9 cellular contexts compared by ENCODE assay signal in the genomic region with DNA sequence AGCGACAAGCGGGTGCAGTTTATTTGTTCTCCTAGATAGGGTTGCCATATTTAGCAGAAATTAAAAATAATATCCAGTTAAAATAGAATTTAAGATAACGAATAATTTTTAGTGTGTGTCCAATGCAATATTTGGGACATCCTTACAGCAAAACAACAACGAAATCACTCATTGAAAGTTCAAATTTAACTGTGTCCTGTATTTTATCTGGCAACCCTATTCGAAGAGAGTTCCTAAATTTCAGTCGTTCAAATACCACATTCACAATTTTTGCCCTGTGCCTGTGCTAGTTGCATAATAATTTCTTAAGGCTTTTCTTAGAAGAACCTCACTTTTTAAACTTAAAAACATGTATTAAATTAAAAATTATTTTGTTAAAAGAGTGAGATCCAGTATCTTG. TPM values are rescaled to one million over a fixed set of nuclear protein-coding genes. Genes with fewer than 3 reads are reported as not detected.
DNase-seq lines count a peak whose midpoint lies in the region; ATAC-seq, FAIRE-seq and TF ChIP-seq lines count a peak whose summit lies in the region.
"Had no signal": no experiment of that assay in that cellular context is flagged by ENCODE, and none has a peak within 500 bp of the region (broad histone marks: within the 10 kb centered on the region; RNA-seq: fewer than 3 reads in every experiment).

No MANE protein-coding gene starts in this region.

- H3K27me3 Mint-ChIP-seq in IgD-negative memory B cell: no peaks in the 10 kb centered on the region
- no peaks in the 10 kb centered on the region for H3K27me3 Mint-ChIP-seq in central memory CD8-positive, alpha-beta T cell

- FAIRE-seq in frontal cortex (lab: Jason Lieb, UNC): no peak

- peaks cover 33 to 55% (median 42%) of the 10 kb centered on the region in 3 donors for H3K4me1 Mint-ChIP-seq in IgD-negative memory B cell
- peaks cover 42% of the 10 kb centered on the region for H3K4me1 Mint-ChIP-seq in central memory CD8-positive, alpha-beta T cell

- peaks cover 20% of the 10 kb centered on the region for H3K4me1 ChIP-seq in mucosa of stomach (ENCODE audit: control insufficient read depth, insufficient read depth, low read length)

- peak overlapping the region; percentile 99 for H3K4me3 ChIP-seq in mucosa of stomach (ENCODE audit: low read length)

- H3K36me3 Mint-ChIP-seq in IgD-negative memory B cell: peaks cover 2% of the 10 kb centered on the region
- H3K36me3 Mint-ChIP-seq in central memory CD8-positive, alpha-beta T cell (ENCODE audit: insufficient read depth): peaks cover 17% of the 10 kb centered on the region

- peak overlapping the region; percentile 80 for H3K27ac ChIP-seq in 22Rv1

- peak overlapping the region; percentile 85 to 99 (median 97) for H3K27ac Mint-ChIP-seq in IgD-negative memory B cell
- H3K27ac Mint-ChIP-seq in central memory CD8-positive, alpha-beta T cell (ENCODE audit: low read depth): peak overlapping the region; percentile 97

- H3K9me3 ChIP-seq in mucosa of stomach (ENCODE audit: control insufficient read depth, low read length): no peaks in the 10 kb centered on the region

- H3K4me3 Mint-ChIP-seq in IgD-negative memory B cell: peak overlapping the region; percentile 68 to 95 (median 92)
- H3K4me3 Mint-ChIP-seq in central memory CD8-positive, alpha-beta T cell: peak overlapping the region; percentile 79

- ATAC-seq in central memory CD8-positive, alpha-beta T cell (replicated peaks; ENCODE audit: extremely low read depth, poor library complexity, severe bottlenecking): no peak
- no peak for ATAC-seq in GM21423 (IDR thresholded peaks at IDR 0.05; ENCODE audit: unreplicated experiment)

- peak overlapping the region; percentile 99 for H3K9ac ChIP-seq in mucosa of stomach (ENCODE audit: low read length)

- H3K9me3 Mint-ChIP-seq in IgD-negative memory B cell: peaks cover 0 to 2% (median 0%) of the 10 kb centered on the region in 3 donors
- H3K9me3 Mint-ChIP-seq in central memory CD8-positive, alpha-beta T cell: no peaks in the 10 kb centered on the region

- no peak for TF ChIP-seq CTCF in 22Rv1 (IDR thresholded peaks at IDR 0.05)

- H3K36me3 ChIP-seq in mucosa of stomach (ENCODE audit: control insufficient read depth, insufficient read depth, low read length): no peaks in the 10 kb centered on the region

- DNase-seq in central memory CD8-positive, alpha-beta T cell (ENCODE audit: low spot score in 2 of 2): no peak
- DNase-seq in NCI-H2029 (lab: John Stamatoyannopoulos, UW) (no peak), frontal cortex (ENCODE audit: low spot score in 2 of 2) (no peak)
- DNase-seq in central memory CD4-positive, alpha-beta T cell: no peak

- H3K27me3 ChIP-seq in mucosa of stomach (ENCODE audit: control insufficient read depth, insufficient read depth, low read length): no peaks in the 10 kb centered on the region

RNA-seq across cellular contexts. Expression of a gene that starts 0.7 kb away (rescaled TPM):
- polyA plus RNA-seq in IgD-negative memory B cell: 187 TPM
- 51.0 TPM for total RNA-seq in frontal cortex

RNA-seq across cellular contexts. Expression of a gene that starts 34.5 kb away (rescaled TPM):
- polyA plus RNA-seq in IgD-negative memory B cell: not detected
- 0.82 TPM for total RNA-seq in frontal cortex
- total RNA-seq: G401 had no signal

RNA-seq across cellular contexts. Expression of a gene that starts 57.4 kb away (rescaled TPM):
- 0.46 TPM for polyA plus RNA-seq in IgD-negative memory B cell
- total RNA-seq in frontal cortex: 15.9 TPM
